Comparison of ENCODE assay signal across 2 cellular contexts in the genomic region with DNA sequence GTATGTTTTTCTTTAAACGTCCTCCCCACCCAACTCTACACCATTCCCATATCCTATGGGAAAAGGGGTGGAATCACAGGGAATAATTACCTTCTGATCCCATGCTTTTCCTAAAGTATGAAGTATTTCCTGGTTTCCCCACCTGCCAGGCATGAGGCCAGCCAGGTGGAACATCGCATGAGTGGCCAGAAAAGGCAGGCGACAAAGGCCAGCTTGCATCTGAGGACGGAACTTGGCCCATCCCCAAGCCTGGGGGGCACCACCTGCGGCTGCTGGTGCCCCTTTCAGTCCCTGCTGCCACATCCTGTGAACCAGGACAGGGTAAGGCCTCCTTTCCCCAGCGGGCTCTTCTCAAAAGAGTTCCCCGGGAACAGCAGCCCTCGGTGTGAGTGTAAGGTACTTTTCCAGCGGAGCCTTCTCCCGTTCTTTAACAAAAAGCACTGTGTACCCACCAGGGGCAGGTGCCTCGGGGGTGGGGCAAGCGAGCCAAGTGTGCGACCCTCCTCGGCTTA.
TF ChIP-seq lines count a peak whose summit lies in the region.

No MANE protein-coding gene starts in this region.

TF ChIP-seq in Ishikawa, 13 proteins besides CTCF, POLR2A, EP300 and RAD21:
- TF ChIP-seq TAF1 (IDR thresholded peaks at IDR 0.05; ENCODE audit: low read depth) (0 out of 2 replicates have a peak, but pooled peaks have one; percentile 9), TEAD4 (IDR thresholded peaks at IDR 0.05) (peak; percentile 40), YY1 (IDR thresholded peaks at IDR 0.05; ENCODE audit: low read depth) (no peak), ZBTB7A (IDR thresholded peaks at IDR 0.05; ENCODE audit: low read depth) (0 out of 2 replicates have a peak, but pooled peaks have one; percentile 16), NFIC (IDR thresholded peaks at IDR 0.05) (peak; percentile 74), FOXM1 (IDR thresholded peaks at IDR 0.05; ENCODE audit: borderline replicate concordance, low read depth) (peak; percentile 55; the same call in 1 of the 2 replicates), EGR1 (IDR thresholded peaks at IDR 0.05) (no peak), TCF12 (IDR thresholded peaks at IDR 0.05; ENCODE audit: low read depth) (peak; percentile 87)
- TF ChIP-seq, protein P1, sequence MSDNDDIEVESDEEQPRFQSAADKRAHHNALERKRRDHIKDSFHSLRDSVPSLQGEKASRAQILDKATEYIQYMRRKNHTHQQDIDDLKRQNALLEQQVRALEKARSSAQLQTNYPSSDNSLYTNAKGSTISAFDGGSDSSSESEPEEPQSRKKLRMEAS (IDR thresholded peaks at IDR 0.05): peak; percentile 90

TF ChIP-seq in H1, 55 proteins besides CTCF, POLR2A, EP300 and RAD21:
- TF ChIP-seq SIN3A (conservative IDR thresholded peaks at IDR 0.05 in 1 of 2, IDR thresholded peaks at IDR 0.05 in 1 of 2; ENCODE audit: low read depth in 1 of 2, low read length in 2 of 2): no peak
- TF ChIP-seq, protein P2, sequence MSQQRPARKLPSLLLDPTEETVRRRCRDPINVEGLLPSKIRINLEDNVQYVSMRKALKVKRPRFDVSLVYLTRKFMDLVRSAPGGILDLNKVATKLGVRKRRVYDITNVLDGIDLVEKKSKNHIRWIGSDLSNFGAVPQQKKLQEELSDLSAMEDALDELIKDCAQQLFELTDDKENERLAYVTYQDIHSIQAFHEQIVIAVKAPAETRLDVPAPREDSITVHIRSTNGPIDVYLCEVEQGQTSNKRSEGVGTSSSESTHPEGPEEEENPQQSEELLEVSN (IDR thresholded peaks at IDR 0.05): 0 out of 2 replicates have a peak, but pooled peaks have one; percentile 30
- TF ChIP-seq, protein P3, sequence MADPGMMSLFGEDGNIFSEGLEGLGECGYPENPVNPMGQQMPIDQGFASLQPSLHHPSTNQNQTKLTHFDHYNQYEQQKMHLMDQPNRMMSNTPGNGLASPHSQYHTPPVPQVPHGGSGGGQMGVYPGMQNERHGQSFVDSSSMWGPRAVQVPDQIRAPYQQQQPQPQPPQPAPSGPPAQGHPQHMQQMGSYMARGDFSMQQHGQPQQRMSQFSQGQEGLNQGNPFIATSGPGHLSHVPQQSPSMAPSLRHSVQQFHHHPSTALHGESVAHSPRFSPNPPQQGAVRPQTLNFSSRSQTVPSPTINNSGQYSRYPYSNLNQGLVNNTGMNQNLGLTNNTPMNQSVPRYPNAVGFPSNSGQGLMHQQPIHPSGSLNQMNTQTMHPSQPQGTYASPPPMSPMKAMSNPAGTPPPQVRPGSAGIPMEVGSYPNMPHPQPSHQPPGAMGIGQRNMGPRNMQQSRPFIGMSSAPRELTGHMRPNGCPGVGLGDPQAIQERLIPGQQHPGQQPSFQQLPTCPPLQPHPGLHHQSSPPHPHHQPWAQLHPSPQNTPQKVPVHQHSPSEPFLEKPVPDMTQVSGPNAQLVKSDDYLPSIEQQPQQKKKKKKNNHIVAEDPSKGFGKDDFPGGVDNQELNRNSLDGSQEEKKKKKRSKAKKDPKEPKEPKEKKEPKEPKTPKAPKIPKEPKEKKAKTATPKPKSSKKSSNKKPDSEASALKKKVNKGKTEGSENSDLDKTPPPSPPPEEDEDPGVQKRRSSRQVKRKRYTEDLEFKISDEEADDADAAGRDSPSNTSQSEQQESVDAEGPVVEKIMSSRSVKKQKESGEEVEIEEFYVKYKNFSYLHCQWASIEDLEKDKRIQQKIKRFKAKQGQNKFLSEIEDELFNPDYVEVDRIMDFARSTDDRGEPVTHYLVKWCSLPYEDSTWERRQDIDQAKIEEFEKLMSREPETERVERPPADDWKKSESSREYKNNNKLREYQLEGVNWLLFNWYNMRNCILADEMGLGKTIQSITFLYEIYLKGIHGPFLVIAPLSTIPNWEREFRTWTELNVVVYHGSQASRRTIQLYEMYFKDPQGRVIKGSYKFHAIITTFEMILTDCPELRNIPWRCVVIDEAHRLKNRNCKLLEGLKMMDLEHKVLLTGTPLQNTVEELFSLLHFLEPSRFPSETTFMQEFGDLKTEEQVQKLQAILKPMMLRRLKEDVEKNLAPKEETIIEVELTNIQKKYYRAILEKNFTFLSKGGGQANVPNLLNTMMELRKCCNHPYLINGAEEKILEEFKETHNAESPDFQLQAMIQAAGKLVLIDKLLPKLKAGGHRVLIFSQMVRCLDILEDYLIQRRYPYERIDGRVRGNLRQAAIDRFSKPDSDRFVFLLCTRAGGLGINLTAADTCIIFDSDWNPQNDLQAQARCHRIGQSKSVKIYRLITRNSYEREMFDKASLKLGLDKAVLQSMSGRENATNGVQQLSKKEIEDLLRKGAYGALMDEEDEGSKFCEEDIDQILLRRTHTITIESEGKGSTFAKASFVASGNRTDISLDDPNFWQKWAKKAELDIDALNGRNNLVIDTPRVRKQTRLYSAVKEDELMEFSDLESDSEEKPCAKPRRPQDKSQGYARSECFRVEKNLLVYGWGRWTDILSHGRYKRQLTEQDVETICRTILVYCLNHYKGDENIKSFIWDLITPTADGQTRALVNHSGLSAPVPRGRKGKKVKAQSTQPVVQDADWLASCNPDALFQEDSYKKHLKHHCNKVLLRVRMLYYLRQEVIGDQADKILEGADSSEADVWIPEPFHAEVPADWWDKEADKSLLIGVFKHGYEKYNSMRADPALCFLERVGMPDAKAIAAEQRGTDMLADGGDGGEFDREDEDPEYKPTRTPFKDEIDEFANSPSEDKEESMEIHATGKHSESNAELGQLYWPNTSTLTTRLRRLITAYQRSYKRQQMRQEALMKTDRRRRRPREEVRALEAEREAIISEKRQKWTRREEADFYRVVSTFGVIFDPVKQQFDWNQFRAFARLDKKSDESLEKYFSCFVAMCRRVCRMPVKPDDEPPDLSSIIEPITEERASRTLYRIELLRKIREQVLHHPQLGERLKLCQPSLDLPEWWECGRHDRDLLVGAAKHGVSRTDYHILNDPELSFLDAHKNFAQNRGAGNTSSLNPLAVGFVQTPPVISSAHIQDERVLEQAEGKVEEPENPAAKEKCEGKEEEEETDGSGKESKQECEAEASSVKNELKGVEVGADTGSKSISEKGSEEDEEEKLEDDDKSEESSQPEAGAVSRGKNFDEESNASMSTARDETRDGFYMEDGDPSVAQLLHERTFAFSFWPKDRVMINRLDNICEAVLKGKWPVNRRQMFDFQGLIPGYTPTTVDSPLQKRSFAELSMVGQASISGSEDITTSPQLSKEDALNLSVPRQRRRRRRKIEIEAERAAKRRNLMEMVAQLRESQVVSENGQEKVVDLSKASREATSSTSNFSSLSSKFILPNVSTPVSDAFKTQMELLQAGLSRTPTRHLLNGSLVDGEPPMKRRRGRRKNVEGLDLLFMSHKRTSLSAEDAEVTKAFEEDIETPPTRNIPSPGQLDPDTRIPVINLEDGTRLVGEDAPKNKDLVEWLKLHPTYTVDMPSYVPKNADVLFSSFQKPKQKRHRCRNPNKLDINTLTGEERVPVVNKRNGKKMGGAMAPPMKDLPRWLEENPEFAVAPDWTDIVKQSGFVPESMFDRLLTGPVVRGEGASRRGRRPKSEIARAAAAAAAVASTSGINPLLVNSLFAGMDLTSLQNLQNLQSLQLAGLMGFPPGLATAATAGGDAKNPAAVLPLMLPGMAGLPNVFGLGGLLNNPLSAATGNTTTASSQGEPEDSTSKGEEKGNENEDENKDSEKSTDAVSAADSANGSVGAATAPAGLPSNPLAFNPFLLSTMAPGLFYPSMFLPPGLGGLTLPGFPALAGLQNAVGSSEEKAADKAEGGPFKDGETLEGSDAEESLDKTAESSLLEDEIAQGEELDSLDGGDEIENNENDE (IDR thresholded peaks at IDR 0.05; ENCODE audit: insufficient replicate concordance, low read length): no peak
- no peak for TF ChIP-seq CEBPB (IDR thresholded peaks at IDR 0.05; ENCODE audit: low read depth, low read length)
- no peak for TF ChIP-seq ASH2L (IDR thresholded peaks at IDR 0.05; ENCODE audit: low read length)
- no peak for TF ChIP-seq CREB1 (IDR thresholded peaks at IDR 0.05)
- TF ChIP-seq, protein P4, sequence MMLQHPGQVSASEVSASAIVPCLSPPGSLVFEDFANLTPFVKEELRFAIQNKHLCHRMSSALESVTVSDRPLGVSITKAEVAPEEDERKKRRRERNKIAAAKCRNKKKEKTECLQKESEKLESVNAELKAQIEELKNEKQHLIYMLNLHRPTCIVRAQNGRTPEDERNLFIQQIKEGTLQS (IDR thresholded peaks at IDR 0.05; ENCODE audit: insufficient read depth, low read depth, low read length): no peak
